ENCODE assay signal across 23 cellular contexts in the genomic region with DNA sequence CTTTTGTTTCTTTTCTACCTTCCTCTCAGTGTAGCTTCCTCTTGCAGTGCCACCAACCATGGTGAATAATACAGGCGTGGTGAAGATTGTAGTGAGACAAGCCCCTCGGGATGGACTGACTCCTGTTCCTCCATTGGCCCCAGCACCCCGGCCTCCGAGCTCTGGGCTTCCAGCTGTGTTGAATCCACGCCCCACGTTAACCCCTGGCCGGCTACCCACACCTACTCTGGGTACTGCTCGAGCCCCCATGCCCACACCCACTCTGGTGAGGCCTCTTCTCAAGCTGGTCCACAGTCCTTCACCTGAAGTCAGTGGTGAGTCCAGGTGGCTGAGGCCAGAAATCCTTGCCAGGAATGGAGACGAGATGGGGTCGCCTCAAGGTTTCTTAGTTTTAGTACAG.
"Had no signal": no experiment of that assay in that cellular context is flagged by ENCODE, and none has a peak within 500 bp of the region (broad histone marks: within the 10 kb centered on the region; RNA-seq: fewer than 3 reads in every experiment).

No MANE protein-coding gene starts in this region.

- H3K9me3 Mint-ChIP-seq: activated T-helper 2 cell treated with anti-CD3 and anti-CD28 coated beads, Interferon-gamma antibody, Interleukin-2, Interleukin-4, amounts not matched to agents 10 μg/mL and 5 μg/mL and 100 μg/mL, durations not matched to agents 14 hours and 24 hours and 36 hours; mesothelial cell of epicardium; nephron progenitor cell; stimulated activated naive B cell treated with anti-CD40 and anti-IgM and Interleukin-4, amounts not matched to agents 10 μg/mL and 1 μg/mL and 100 μg/mL, for 72 hours; T-helper 1 cell treated with Interleukin-12 subunit alpha and Interleukin-12 subunit beta and Interleukin-4 antibody, amounts not matched to agents 30 μg/mL and 1 μg/mL, for 36 hours had no signal

- H3K4me3 ChIP-seq: esophagus squamous epithelium, psoas muscle, SJSA1, tibial artery had no signal

- H3K27me3 ChIP-seq: brain microvascular endothelial cell, esophagus squamous epithelium, SJSA1, tibial artery had no signal

- H3K27me3 Mint-ChIP-seq: activated CD4-positive, alpha-beta T cell treated with anti-CD3 and anti-CD28 coated beads for 36 hours; activated CD8-positive, alpha-beta memory T cell treated with anti-CD3 and anti-CD28 coated beads, Interleukin-2, amount 10 ng/mL, durations not matched to agents 7 days and 5 days; stimulated activated naive B cell treated with anti-CD40 and anti-IgM and Interleukin-4, amounts not matched to agents 10 μg/mL and 1 μg/mL and 100 μg/mL, for 72 hours had no signal

- H3K9me3 ChIP-seq: esophagus squamous epithelium, psoas muscle, SJSA1, tibial artery had no signal

- H3K27ac Mint-ChIP-seq: activated CD4-positive, alpha-beta T cell treated with anti-CD3 and anti-CD28 coated beads for 36 hours; activated CD8-positive, alpha-beta memory T cell treated with anti-CD3 and anti-CD28 coated beads, Interleukin-2, amount 10 ng/mL, durations not matched to agents 7 days and 5 days; mesothelial cell of epicardium had no signal

- ATAC-seq: activated CD4-positive, alpha-beta T cell treated with anti-CD3 and anti-CD28 coated beads for 36 hours; activated CD8-positive, alpha-beta memory T cell treated with anti-CD3 and anti-CD28 coated beads, Interleukin-2, amount 10 ng/mL, durations not matched to agents 7 days and 5 days had no signal

- FAIRE-seq: endothelial cell of umbilical vein, small intestine had no signal

- H3K4me1 Mint-ChIP-seq: activated CD4-positive, alpha-beta T cell treated with anti-CD3 and anti-CD28 coated beads for 36 hours; mesothelial cell of epicardium; nephron progenitor cell had no signal

- H3K27ac ChIP-seq: brain microvascular endothelial cell, esophagus squamous epithelium, psoas muscle, SJSA1, tibial artery had no signal

- H3K4me3 Mint-ChIP-seq: activated CD4-positive, alpha-beta T cell treated with anti-CD3 and anti-CD28 coated beads for 36 hours; activated CD8-positive, alpha-beta memory T cell treated with anti-CD3 and anti-CD28 coated beads, Interleukin-2, amount 10 ng/mL, durations not matched to agents 7 days and 5 days; mesothelial cell of epicardium; nephron progenitor cell; stimulated activated naive B cell treated with anti-CD40 and anti-IgM and Interleukin-4, amounts not matched to agents 10 μg/mL and 1 μg/mL and 100 μg/mL, for 72 hours; T-helper 1 cell treated with Interleukin-12 subunit alpha and Interleukin-12 subunit beta and Interleukin-4 antibody, amounts not matched to agents 30 μg/mL and 1 μg/mL, for 36 hours had no signal

- H3K4me1 ChIP-seq: esophagus squamous epithelium, psoas muscle, SJSA1, tibial artery had no signal

- DNase-seq: activated CD4-positive, alpha-beta T cell treated with anti-CD3 and anti-CD28 coated beads, Interleukin-2, amount 50 U/mL, for 48 hours; activated CD8-positive, alpha-beta memory T cell treated with anti-CD3 and anti-CD28 coated beads, Interleukin-2, amount 10 ng/mL, durations not matched to agents 7 days and 5 days; activated naive CD4-positive, alpha-beta T cell treated with Interleukin-2 at 50 U/mL for 16 hours; aorta; brain microvascular endothelial cell; dermis blood vessel endothelial cell; effector memory CD4-positive, alpha-beta T cell; esophagus squamous epithelium; nephron progenitor cell; occipital lobe; psoas muscle; right cardiac atrium; small intestine; stimulated activated CD4-positive, alpha-beta T cell treated with anti-CD3 and anti-CD28 coated beads, Interleukin-15, amount 100 ng/mL, for 24 hours; stimulated activated CD4-positive, alpha-beta T cell treated with anti-CD3 and anti-CD28 coated beads, Interleukin-4, amount 100 ng/mL, for 1 hour; stimulated activated naive B cell treated with anti-CD40 and anti-IgM and Interleukin-4, amounts not matched to agents 10 μg/mL and 1 μg/mL and 100 μg/mL, for 72 hours had no signal
